15 cellular contexts compared by ENCODE assay signal in the genomic region with DNA sequence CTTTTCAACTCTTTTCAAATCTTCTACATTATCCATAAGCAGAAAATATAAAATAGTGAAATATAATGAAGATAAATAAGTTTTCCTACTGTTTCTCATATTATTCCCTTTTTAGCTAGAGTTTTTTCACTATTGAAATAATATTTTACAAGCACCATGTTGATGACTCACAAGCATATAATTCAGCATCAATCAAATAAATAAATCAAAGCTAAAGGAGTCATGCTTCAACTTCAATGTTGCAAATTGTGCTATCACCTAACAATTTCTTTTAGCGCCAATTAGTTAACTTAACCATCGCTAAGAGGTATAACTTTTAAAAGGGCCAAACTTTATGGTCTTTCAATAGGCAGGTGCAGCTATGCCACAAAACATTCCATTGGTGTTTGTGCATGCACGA.
DNase-seq lines count a peak whose midpoint lies in the region; ATAC-seq lines count a peak whose summit lies in the region.
"Had no signal": no experiment of that assay in that cellular context is flagged by ENCODE, and none has a peak within 500 bp of the region (broad histone marks: within the 10 kb centered on the region; RNA-seq: fewer than 3 reads in every experiment).

No MANE protein-coding gene starts in this region.

- no peak overlapping the region for H3K27ac Mint-ChIP-seq in activated naive CD4-positive, alpha-beta T cell treated with anti-CD3 and anti-CD28 coated beads for 36 hours
- H3K27ac Mint-ChIP-seq: CD14-positive monocyte; CD8-positive, alpha-beta T cell had no signal

- H3K27me3 ChIP-seq in Karpas-422 (ENCODE audit: low read length) = no peaks in the 10 kb centered on the region

- no peak overlapping the region for H2AFZ ChIP-seq in Karpas-422 (ENCODE audit: low read length)

- H3K36me3 ChIP-seq in Karpas-422 (ENCODE audit: insufficient read depth, low read length) = no peaks in the 10 kb centered on the region

- intact Hi-C loops in activated naive CD4-positive, alpha-beta T cell treated with anti-CD3 and anti-CD28 coated beads for 36 hours (cut with micrococcal nuclease) = no loop called here

- H3K9ac ChIP-seq in Karpas-422 (ENCODE audit: low read length) = no peak overlapping the region

- no peak overlapping the region for H3K4me2 ChIP-seq in Karpas-422 (ENCODE audit: low read depth, low read length, poor library complexity, severe bottlenecking)
- H3K4me2 ChIP-seq: A549 had no signal

- DNase-seq in EL (peak; percentile 7), M059J (ENCODE audit: low read depth) (peak; percentile 18), myocyte (ENCODE audit: low read depth) (peak; percentile 2), Karpas-422 (no peak)
- DNase-seq in activated naive CD4-positive, alpha-beta T cell treated with anti-CD3 and anti-CD28 coated beads for 36 hours = no peak
- no peak for DNase-seq in activated CD4-positive, alpha-beta T cell treated with anti-CD3 and anti-CD28 coated beads, Interleukin-2, amount 50 U/mL, for 1 hour
- DNase-seq: CD8-positive, alpha-beta T cell; COR-L47; DMS153; DMS79 treated with DMSO at 0.1 percent for 48 hours; GF-D8 had no signal

- no peaks in the 10 kb centered on the region for H3K4me1 Mint-ChIP-seq in activated naive CD4-positive, alpha-beta T cell treated with anti-CD3 and anti-CD28 coated beads for 36 hours (ENCODE audit: low read depth)
- H3K4me1 Mint-ChIP-seq: CD14-positive monocyte had no signal

- no peaks in the 10 kb centered on the region for H3K9me3 ChIP-seq in Karpas-422 (ENCODE audit: low read length)
- H3K9me3 ChIP-seq: A549 had no signal

- H3K27me3 Mint-ChIP-seq in activated naive CD4-positive, alpha-beta T cell treated with anti-CD3 and anti-CD28 coated beads for 36 hours (ENCODE audit: low read depth) = no peaks in the 10 kb centered on the region

- H3K4me3 ChIP-seq in Karpas-422 (ENCODE audit: low read length) = no peak overlapping the region
- H3K4me3 ChIP-seq: A549 had no signal

- H3K4me3 Mint-ChIP-seq in activated naive CD4-positive, alpha-beta T cell treated with anti-CD3 and anti-CD28 coated beads for 36 hours = no peak overlapping the region
- H3K4me3 Mint-ChIP-seq: CD14-positive monocyte; CD8-positive, alpha-beta T cell had no signal

- no peaks in the 10 kb centered on the region for H3K9me3 Mint-ChIP-seq in activated naive CD4-positive, alpha-beta T cell treated with anti-CD3 and anti-CD28 coated beads for 36 hours
- H3K9me3 Mint-ChIP-seq: CD14-positive monocyte had no signal

- CTCF ChIA-PET in activated naive CD4-positive, alpha-beta T cell treated with anti-CD3 and anti-CD28 coated beads for 36 hours (lab: Charles Lee) = interaction anchor here (0.7 kb wide), 1 partner anchor 51 kb away, joined by 3 read pairs; no protein-coding TSS in a partner anchor

- no peak overlapping the region for H3K27ac ChIP-seq in Karpas-422 (ENCODE audit: low read length)
- H3K27ac ChIP-seq: A549 had no signal

- H3K9me2 ChIP-seq in Karpas-422 (replicated peaks; ENCODE audit: insufficient read depth, low read length) = no peaks in the 10 kb centered on the region

- H3K79me2 ChIP-seq in Karpas-422 (ENCODE audit: low read length) = no peaks in the 10 kb centered on the region

- no peaks in the 10 kb centered on the region for H3K36me3 Mint-ChIP-seq in activated naive CD4-positive, alpha-beta T cell treated with anti-CD3 and anti-CD28 coated beads for 36 hours (ENCODE audit: low read depth)
- H3K36me3 Mint-ChIP-seq: CD14-positive monocyte; CD8-positive, alpha-beta T cell had no signal

- ATAC-seq in GM21360 (IDR thresholded peaks at IDR 0.05; ENCODE audit: unreplicated experiment) = no peak
- ATAC-seq: A549; CD8-positive, alpha-beta T cell; HepG2 had no signal

- no peaks in the 10 kb centered on the region for H3K4me1 ChIP-seq in Karpas-422 (ENCODE audit: low read length)
- H3K4me1 ChIP-seq: A549 had no signal

- H4K20me1 ChIP-seq in Karpas-422 (ENCODE audit: insufficient read depth, low read depth, low read length) = no peaks in the 10 kb centered on the region

Comparison
In these comparisons a context has a peak if more than half of its experiments do, and no peak if none do; other contexts are left out.
1. DNase-seq: peak in EL (single experiment), M059J (single experiment) and myocyte (single experiment); none in Karpas-422 (single experiment), activated naive CD4-positive, alpha-beta T cell treated with anti-CD3 and anti-CD28 coated beads for 36 hours (single experiment) and activated CD4-positive, alpha-beta T cell treated with anti-CD3 and anti-CD28 coated beads, Interleukin-2, amount 50 U/mL, for 1 hour (single experiment).